Comparison of ENCODE assay signal across 15 cellular contexts in genomic region chr1:182671779-182672486, GRCh38. TPM values are rescaled to one million over a fixed set of nuclear protein-coding genes. Genes with fewer than 3 reads are reported as not detected.
DNase-seq lines count a peak whose midpoint lies in the region; ATAC-seq and TF ChIP-seq lines count a peak whose summit lies in the region.
"Had no signal": no experiment of that assay in that cellular context is flagged by ENCODE, and none has a peak within 500 bp of the region (broad histone marks: within the 10 kb centered on the region; RNA-seq: fewer than 3 reads in every experiment).

No MANE protein-coding gene starts in this region.

- H3K27ac ChIP-seq in SJCRH30 = no peak overlapping the region

- H3K9me3 Mint-ChIP-seq in neural crest cell = no peaks in the 10 kb centered on the region
- H3K9me3 Mint-ChIP-seq: activated naive CD8-positive, alpha-beta T cell treated with anti-CD3 and anti-CD28 coated beads for 36 hours; dendritic cell treated with granulocyte-macrophage colony-stimulating factor and Interleukin-4, amounts not matched to agents 40 ng/mL and 50 ng/mL, for 4 days had no signal

- DNase-seq in NCI-H187 (lab: John Stamatoyannopoulos, UW) (peak; percentile 72 to 79), SJCRH30 (peak; percentile 20 to 43), neural crest cell (ENCODE audit: low read depth, low spot score) (no peak), H4 (ENCODE audit: low spot score) (no peak)
- DNase-seq: activated naive CD8-positive, alpha-beta T cell treated with anti-CD3 and anti-CD28 coated beads for 36 hours; Caco-2; left cardiac atrium; stimulated activated naive CD4-positive, alpha-beta T cell treated with Interleukin-2 at 50 U/mL for 16 hours had no signal

- H3K27ac Mint-ChIP-seq in neural crest cell (ENCODE audit: unreplicated experiment) = peak overlapping the region; percentile 63
- H3K27ac Mint-ChIP-seq: activated naive CD8-positive, alpha-beta T cell treated with anti-CD3 and anti-CD28 coated beads for 36 hours; dendritic cell treated with granulocyte-macrophage colony-stimulating factor and Interleukin-4, amounts not matched to agents 40 ng/mL and 50 ng/mL, for 4 days had no signal

- H3K9me3 ChIP-seq in SJCRH30 (replicated peaks) = no peaks in the 10 kb centered on the region
- H3K9me3 ChIP-seq: Caco-2 had no signal

- no peaks in the 10 kb centered on the region for H3K36me3 Mint-ChIP-seq in neural crest cell (ENCODE audit: low read depth)
- H3K36me3 Mint-ChIP-seq: activated naive CD8-positive, alpha-beta T cell treated with anti-CD3 and anti-CD28 coated beads for 36 hours had no signal

- H3K4me1 Mint-ChIP-seq in neural crest cell = peaks cover 63% of the 10 kb centered on the region
- H3K4me1 Mint-ChIP-seq: activated naive CD8-positive, alpha-beta T cell treated with anti-CD3 and anti-CD28 coated beads for 36 hours had no signal

- H3K27me3 ChIP-seq in SJCRH30 = no peaks in the 10 kb centered on the region

- peak; percentile 31 for TF ChIP-seq CTCF in GM12873 (IDR thresholded peaks at IDR 0.05; ENCODE audit: insufficient read depth, low read depth, low read length, missing control alignments)
- no peak for TF ChIP-seq CTCF in neural crest cell (conservative IDR thresholded peaks at IDR 0.05)

- H3K4me3 Mint-ChIP-seq in neural crest cell = no peak overlapping the region
- H3K4me3 Mint-ChIP-seq: activated naive CD8-positive, alpha-beta T cell treated with anti-CD3 and anti-CD28 coated beads for 36 hours; dendritic cell treated with granulocyte-macrophage colony-stimulating factor and Interleukin-4, amounts not matched to agents 40 ng/mL and 50 ng/mL, for 4 days had no signal

- peak overlapping the region; percentile 20 for H3K4me3 ChIP-seq in SJCRH30

- H3K36me3 ChIP-seq in SJCRH30 = no peaks in the 10 kb centered on the region

- peaks cover 33% of the 10 kb centered on the region for H3K4me1 ChIP-seq in SJCRH30
- H3K4me1 ChIP-seq: Caco-2 had no signal

- ATAC-seq in HG03460 (IDR thresholded peaks at IDR 0.05; ENCODE audit: unreplicated experiment) = no peak
- no peak for ATAC-seq in HG02973 (IDR thresholded peaks at IDR 0.05; ENCODE audit: unreplicated experiment)
- no peak for ATAC-seq in HG03045 (IDR thresholded peaks at IDR 0.05; ENCODE audit: unreplicated experiment)

- peaks cover 8% of the 10 kb centered on the region for H3K27me3 Mint-ChIP-seq in neural crest cell (ENCODE audit: low read depth)

RNA-seq across cellular contexts. Expression of gene RGS8, which starts 12.5 kb away (rescaled TPM):
- total RNA-seq in SJCRH30 (2014; rRNA removed; shearing (Covaris generic)) = 1.6 and 2.7 TPM in 2 replicates
- total RNA-seq in neural crest cell = 1.8 and 2.4 TPM in 2 replicates
- total RNA-seq in H4 (2014; rRNA removed; shearing (Covaris generic)) = not detected in 2 replicates
- total RNA-seq: activated CD8-positive, alpha-beta memory T cell treated with anti-CD3 and anti-CD28 coated beads for 36 hours; activated naive CD8-positive, alpha-beta T cell treated with anti-CD3 and anti-CD28 coated beads for 36 hours; Caco-2; osteocyte had no signal

Comparison
In these comparisons a context has a peak if more than half of its experiments do, and no peak if none do; other contexts are left out.
1. DNase-seq: peak in NCI-H187 (2 of 2) and SJCRH30 (2 of 2); none in neural crest cell (single experiment) and H4 (single experiment).